10 cellular contexts compared by ENCODE assay signal in the genomic region with DNA sequence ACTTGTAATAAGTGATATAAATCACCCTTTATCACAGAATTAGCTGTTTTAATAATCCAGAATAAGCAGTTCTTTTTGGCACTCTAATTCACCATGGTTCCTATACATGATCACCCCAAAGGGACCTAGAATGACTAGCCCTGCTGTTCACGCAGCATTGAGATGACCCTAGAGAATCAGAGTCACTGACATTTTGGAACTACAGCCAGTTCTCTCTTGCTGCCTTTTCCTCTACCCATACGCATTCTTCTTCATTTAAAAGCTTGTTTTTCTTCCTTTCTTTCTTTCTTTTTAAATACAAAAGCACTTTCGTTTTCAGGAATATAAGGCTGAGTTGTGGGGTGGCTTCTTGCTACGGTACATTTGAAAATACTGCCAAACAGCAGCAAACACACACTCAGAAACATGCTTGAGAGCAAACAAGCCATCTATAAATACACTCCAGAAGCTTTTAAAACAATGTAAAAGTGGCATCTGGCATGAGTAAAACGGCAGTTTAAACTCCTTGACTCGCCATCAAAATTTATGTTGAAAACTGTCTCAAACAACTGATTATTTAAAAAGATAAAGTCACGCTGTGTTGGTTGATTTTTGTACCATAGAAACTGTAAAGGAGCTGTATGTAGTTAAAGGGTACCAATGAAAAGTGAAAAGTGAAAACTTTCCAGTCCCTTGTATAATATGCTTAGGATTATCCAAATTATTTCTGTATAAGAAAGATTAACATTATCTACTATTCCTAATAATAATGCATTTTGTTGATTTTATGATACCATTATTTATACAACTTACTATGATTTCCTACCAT.
A peak's percentile ranks its signal among the peaks of the same experiment; 100 is the strongest.
DNase-seq lines count a peak whose midpoint lies in the region; ATAC-seq and TF ChIP-seq lines count a peak whose summit lies in the region.
"Had no signal": no experiment of that assay in that cellular context is flagged by ENCODE, and none has a peak within 500 bp of the region (broad histone marks: within the 10 kb centered on the region; RNA-seq: fewer than 3 reads in every experiment).

No MANE protein-coding gene starts in this region.

- in situ Hi-C loops in mammary epithelial cell (cut with MboI; ENCODE audit: low sequenced_read_pairs in 2 of 2): no loop called here

- no peaks in the 10 kb centered on the region for H4K20me1 ChIP-seq in mammary epithelial cell (ENCODE audit: insufficient read depth, low read length)

- no TSS peak for BruUV-seq in mammary epithelial cell (replicated peaks; lab: Mats Ljungman, UMichigan)

- DNase-seq in NCI-H2171 treated with DMSO at 0.1 percent for 48 hours (lab: John Stamatoyannopoulos, UW) (peak; percentile 73), NCI-H2171 (lab: John Stamatoyannopoulos, UW) (no peak), SJCRH30 (peak; percentile 10 to 58), heart right ventricle (no peak), mammary epithelial cell (no peak), cerebellar cortex (ENCODE audit: low spot score) (no peak), GM10266 (ENCODE audit: extremely low spot score) (no peak)
- DNase-seq: activated naive CD4-positive, alpha-beta T cell treated with Interleukin-2 at 50 U/mL for 16 hours; stimulated activated CD4-positive, alpha-beta T cell treated with anti-CD3 and anti-CD28 coated beads, Interleukin-4, amount 100 ng/mL, for 24 hours had no signal

- H3K27ac ChIP-seq in SJCRH30 (peak overlapping the region; percentile 64), heart right ventricle (peak overlapping the region; percentile 33 to 83 (median 73)), stomach smooth muscle (ENCODE audit: low read length) (peak overlapping the region; percentile 50), mammary epithelial cell (ENCODE audit: insufficient read depth, low read depth, low read length) (no peak overlapping the region)

- H3K4me3 ChIP-seq in SJCRH30 (peak overlapping the region; percentile 30), heart right ventricle (peak overlapping the region in 9 of 10 donors; percentile 2 to 40 (median 30)), stomach smooth muscle (ENCODE audit: low read length in 2 of 2) (peak overlapping the region; percentile 50 to 67), mammary epithelial cell (replicated peaks in 1 of 3; ENCODE audit: insufficient read depth in 1 of 3, low read depth in 2 of 3, low read length in 3 of 3) (no peak overlapping the region)

- TF ChIP-seq CTCF in heart right ventricle (IDR thresholded peaks at IDR 0.05): no peak
- no peak for TF ChIP-seq CTCF in mammary epithelial cell (conservative IDR thresholded peaks at IDR 0.05 in 1 of 2, IDR thresholded peaks at IDR 0.05 in 1 of 2; ENCODE audit: extremely low read depth in 1 of 2, insufficient read depth in 1 of 2, low read depth in 1 of 2, low read length in 2 of 2)
- no peak for TF ChIP-seq CTCF in GM10266 (IDR thresholded peaks at IDR 0.05; ENCODE audit: control insufficient read depth, insufficient read depth, low read depth, missing control alignments)

- WGBS in heart right ventricle, 2 donors: 13 to 22% methylated on average over 7 of the region's 7 CpGs
- 74% methylated on average over 7 of the region's 7 CpGs for WGBS in mammary epithelial cell (ENCODE audit: low coverage, missing lambda C conversion rate)

- H3K9ac ChIP-seq in stomach smooth muscle (ENCODE audit: low read length in 2 of 2) (peak overlapping the region; percentile 48 to 59), mammary epithelial cell (ENCODE audit: insufficient read depth, low read length) (no peak overlapping the region)

- no peaks in the 10 kb centered on the region for H3K9me3 ChIP-seq in SJCRH30 (replicated peaks)
- H3K9me3 ChIP-seq in heart right ventricle: no peaks in the 10 kb centered on the region
- no peaks in the 10 kb centered on the region for H3K9me3 ChIP-seq in stomach smooth muscle (ENCODE audit: control insufficient read depth in 2 of 2, low read length in 2 of 2)
- H3K9me3 ChIP-seq in mammary epithelial cell (replicated peaks; ENCODE audit: insufficient read depth, low read length): no peaks in the 10 kb centered on the region

- H3K27me3 ChIP-seq in SJCRH30 (no peaks in the 10 kb centered on the region), heart right ventricle (no peaks in the 10 kb centered on the region), stomach smooth muscle (ENCODE audit: control insufficient read depth in 1 of 2, insufficient read depth in 2 of 2, low read length in 2 of 2) (no peaks in the 10 kb centered on the region), mammary epithelial cell (ENCODE audit: insufficient read depth, low read length) (peaks cover 2% of the 10 kb centered on the region)

- H3K36me3 ChIP-seq in SJCRH30 (no peaks in the 10 kb centered on the region), heart right ventricle (no peaks in the 10 kb centered on the region), stomach smooth muscle (ENCODE audit: control insufficient read depth in 2 of 2, insufficient read depth in 2 of 2, low read length in 2 of 2) (no peaks in the 10 kb centered on the region), mammary epithelial cell (ENCODE audit: insufficient read depth, low read length) (no peaks in the 10 kb centered on the region)

- dilution Hi-C loops in mammary epithelial cell (cut with HindIII; ENCODE audit: low sequenced_read_pairs): no loop called here

- no peak overlapping the region for H2AFZ ChIP-seq in mammary epithelial cell (ENCODE audit: low read depth, low read length)

- intact Hi-C loops in heart right ventricle (cut with DNase I): loop anchor here in 4 of 10 donors (5.0 kb wide), 3 partner anchors 42 to 98 kb away; a partner anchor contains a TSS
- intact Hi-C loops in mammary epithelial cell (cut with micrococcal nuclease): no loop called here

- H3K79me2 ChIP-seq in mammary epithelial cell (ENCODE audit: insufficient read depth, low read length): no peaks in the 10 kb centered on the region

- no peak overlapping the region for H3K4me2 ChIP-seq in mammary epithelial cell (ENCODE audit: insufficient read depth, low read depth, low read length)

- H3K4me1 ChIP-seq in SJCRH30 (peaks cover 5% of the 10 kb centered on the region; the same call in 1 of the 2 replicates), heart right ventricle (peaks cover 0 to 42% (median 14%) of the 10 kb centered on the region in 9 donors), stomach smooth muscle (ENCODE audit: control insufficient read depth, insufficient read depth, low read length) (peaks cover 2% of the 10 kb centered on the region), mammary epithelial cell (ENCODE audit: insufficient read depth, low read length) (no peaks in the 10 kb centered on the region)

- CTCF ChIA-PET in mammary epithelial cell (lab: Charles Lee; ENCODE audit: low non-redundant PET): no interaction called here

- ATAC-seq in heart right ventricle: peak in 6 of 8 donors; percentile 42 to 68 (median 61)

Comparison
In these comparisons a context has a peak if more than half of its experiments do, and no peak if none do; other contexts are left out.
1. DNase-seq: peak in NCI-H2171 treated with DMSO at 0.1 percent for 48 hours (single experiment) and SJCRH30 (2 of 2); none in NCI-H2171 (single experiment), heart right ventricle (0 of 2), mammary epithelial cell (single experiment), cerebellar cortex (single experiment) and GM10266 (single experiment).
2. H3K4me3 ChIP-seq: peak in SJCRH30 (single experiment), heart right ventricle (9 of 10) and stomach smooth muscle (2 of 2); none in mammary epithelial cell (0 of 3).